8 cellular contexts compared by ENCODE assay signal in the genomic region with DNA sequence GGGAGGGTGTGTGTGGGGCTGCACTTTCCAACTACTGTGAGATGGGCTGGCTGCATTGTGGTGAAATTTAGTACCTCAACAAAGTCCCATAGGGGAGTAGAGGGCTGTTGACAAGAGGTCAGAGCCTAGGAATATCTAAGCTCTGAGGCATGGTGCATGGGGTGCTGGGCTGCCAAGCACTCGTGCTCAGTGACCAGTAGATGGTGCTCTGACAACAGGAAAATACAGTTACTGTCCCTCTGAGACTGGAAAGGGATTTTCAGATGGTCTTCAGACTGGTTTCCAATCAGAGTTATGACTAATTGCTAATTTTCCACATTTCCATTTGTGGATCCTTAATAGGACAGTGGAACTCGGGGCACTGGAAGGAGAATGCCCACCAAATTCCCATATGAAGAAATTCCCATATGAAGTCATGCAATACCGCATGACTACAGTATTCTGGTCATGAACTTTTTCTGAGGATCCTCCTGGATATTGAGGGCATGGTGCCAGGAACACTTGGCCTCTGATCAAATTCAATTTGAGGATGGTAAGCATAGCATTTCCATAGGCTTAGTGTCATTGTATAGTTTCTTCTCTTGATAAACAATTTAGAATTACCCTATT. TPM values are rescaled to one million over a fixed set of nuclear protein-coding genes. Genes with fewer than 3 reads are reported as not detected.
DNase-seq lines count a peak whose midpoint lies in the region; ATAC-seq and TF ChIP-seq lines count a peak whose summit lies in the region.

No MANE protein-coding gene starts in this region.

- H3K36me3 ChIP-seq in uterus = no peaks in the 10 kb centered on the region

- no peak overlapping the region for H3K27ac ChIP-seq in dorsolateral prefrontal cortex
- H3K27ac ChIP-seq in uterus = no peak overlapping the region

- TF ChIP-seq POLR2A in uterus (IDR thresholded peaks at IDR 0.05) = no peak

- H3K4me3 ChIP-seq in dorsolateral prefrontal cortex = no peak overlapping the region
- no peak overlapping the region for H3K4me3 ChIP-seq in uterus

- intact Hi-C loops in dorsolateral prefrontal cortex (cut with DNase I) = loop anchor here (1.0 to 10.0 kb wide), 4 partner anchors 197 to 586 kb away; a partner anchor contains a TSS
- intact Hi-C loops in uterus (cut with DNase I; ENCODE audit: low total_unique reads) = no loop called here

- H3K27me3 ChIP-seq in dorsolateral prefrontal cortex (peaks cover 0 to 24% (median under 1%) of the 10 kb centered on the region in 45 donors), uterus (peaks cover 3 to 11% of the 10 kb centered on the region in 2 donors)

- peak; percentile 15 for DNase-seq in stimulated activated CD4-positive, alpha-beta T cell treated with anti-CD3 and anti-CD28 coated beads, Interleukin-4, amount 100 ng/mL, for 24 hours
- DNase-seq in stimulated activated CD4-positive, alpha-beta T cell treated with anti-CD3 and anti-CD28 coated beads, Interleukin-12 subunit alpha, Interleukin-12 subunit beta, amount 100 ng/mL, for 4 hours = no peak
- DNase-seq in HCEC 1CT = peak; percentile 54
- peak; percentile 62 for DNase-seq in NCI-H1092 (lab: John Stamatoyannopoulos, UW)
- peak in 7 of 10 donors; percentile 29 to 73 (median 66) for DNase-seq in dorsolateral prefrontal cortex
- peak; percentile 71 to 85 for DNase-seq in lung microvascular endothelial cell (ENCODE audit: low read depth in 2 of 2)
- peak; percentile 45 to 55 for DNase-seq in uterus

- H3K9me3 ChIP-seq in uterus = no peaks in the 10 kb centered on the region

- peaks cover 0 to 4% of the 10 kb centered on the region in 2 donors for H3K4me1 ChIP-seq in uterus

- TF ChIP-seq CTCF in dorsolateral prefrontal cortex (IDR thresholded peaks at IDR 0.05 in 54 of 56, conservative IDR thresholded peaks at IDR 0.05 in 2 of 56; ENCODE audit: low read depth in 1 of 56, partially characterized antibody in 56 of 56) = peak; percentile 51 to 97 (median 88)
- TF ChIP-seq CTCF in uterus (IDR thresholded peaks at IDR 0.05) = peak; percentile 63 to 78 (median 68)

- ATAC-seq in SK-N-SH treated with all-trans-retinoic acid at 6 μM for 48 hours = peak; percentile 94

TF ChIP-seq in SK-N-SH treated with all-trans-retinoic acid at 6 μM for 48 hours, 23 proteins besides CTCF, POLR2A, EP300 and RAD21:
- no peak for TF ChIP-seq ZFP30 (CRISPR knock-in tag; IDR thresholded peaks at IDR 0.05)
- no peak for TF ChIP-seq SNAI2 (CRISPR knock-in tag; IDR thresholded peaks at IDR 0.05)
- no peak for TF ChIP-seq TOX (CRISPR knock-in tag; IDR thresholded peaks at IDR 0.05; ENCODE audit: borderline replicate concordance)
- no peak for TF ChIP-seq ARNTL (CRISPR knock-in tag; IDR thresholded peaks at IDR 0.05; ENCODE audit: borderline replicate concordance, low read depth)
- no peak for TF ChIP-seq TCF4 (CRISPR knock-in tag; IDR thresholded peaks at IDR 0.05; ENCODE audit: borderline replicate concordance)
- no peak for TF ChIP-seq ZNF8 (CRISPR knock-in tag; IDR thresholded peaks at IDR 0.05)
- TF ChIP-seq, protein P1, sequence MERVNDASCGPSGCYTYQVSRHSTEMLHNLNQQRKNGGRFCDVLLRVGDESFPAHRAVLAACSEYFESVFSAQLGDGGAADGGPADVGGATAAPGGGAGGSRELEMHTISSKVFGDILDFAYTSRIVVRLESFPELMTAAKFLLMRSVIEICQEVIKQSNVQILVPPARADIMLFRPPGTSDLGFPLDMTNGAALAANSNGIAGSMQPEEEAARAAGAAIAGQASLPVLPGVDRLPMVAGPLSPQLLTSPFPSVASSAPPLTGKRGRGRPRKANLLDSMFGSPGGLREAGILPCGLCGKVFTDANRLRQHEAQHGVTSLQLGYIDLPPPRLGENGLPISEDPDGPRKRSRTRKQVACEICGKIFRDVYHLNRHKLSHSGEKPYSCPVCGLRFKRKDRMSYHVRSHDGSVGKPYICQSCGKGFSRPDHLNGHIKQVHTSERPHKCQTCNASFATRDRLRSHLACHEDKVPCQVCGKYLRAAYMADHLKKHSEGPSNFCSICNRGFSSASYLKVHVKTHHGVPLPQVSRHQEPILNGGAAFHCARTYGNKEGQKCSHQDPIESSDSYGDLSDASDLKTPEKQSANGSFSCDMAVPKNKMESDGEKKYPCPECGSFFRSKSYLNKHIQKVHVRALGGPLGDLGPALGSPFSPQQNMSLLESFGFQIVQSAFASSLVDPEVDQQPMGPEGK (CRISPR knock-in tag; IDR thresholded peaks at IDR 0.05; ENCODE audit: borderline replicate concordance) = no peak

RNA-seq across cellular contexts. Expression of a gene that starts 4.1 kb away (rescaled TPM):
- total RNA-seq in dorsolateral prefrontal cortex (100 to 1,000 TPM in 6 of 120 experiments, 10 to 100 TPM in 114; 27.1 to 108 (median 81.3) TPM), lung microvascular endothelial cell (under 0.01 TPM in 1 of 2 replicates, not detected in the other), uterus (1 to 10 TPM in 1 of 4 donors, under 1 TPM in 1, not detected in 2; 0.12 to 3.4 TPM)

Comparison
In these comparisons a context has a peak if more than half of its experiments do, and no peak if none do; other contexts are left out.
1. RNA of a gene that starts 4.1 kb away (total RNA-seq): 27.1 to 108 TPM in dorsolateral prefrontal cortex; 0.12 to 3.4 TPM in uterus and under 0.01 TPM in lung microvascular endothelial cell; every median in the first group is over 4 times any median in the second.